ENCODE assay signal across 15 cellular contexts in the genomic region with DNA sequence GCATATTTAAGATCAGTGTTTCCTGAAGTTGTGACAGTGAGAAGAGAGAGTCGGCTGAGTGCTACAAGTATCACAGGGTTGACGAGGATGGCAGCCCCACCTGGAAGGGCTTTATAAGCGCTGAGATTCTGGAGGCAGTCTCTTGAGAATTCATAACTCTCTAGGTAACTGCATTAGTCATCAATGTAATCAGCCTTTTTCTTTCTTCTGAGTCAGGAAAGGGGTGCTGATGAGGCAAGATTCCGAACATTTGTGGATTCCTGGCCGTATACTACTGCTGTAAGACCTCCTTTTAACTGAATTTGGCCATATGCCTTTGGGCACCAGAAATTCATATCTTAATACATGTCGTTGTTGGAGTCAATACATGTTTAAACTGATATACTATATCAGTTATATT. TPM values are rescaled to one million over a fixed set of nuclear protein-coding genes. Genes with fewer than 3 reads are reported as not detected.
DNase-seq lines count a peak whose midpoint lies in the region; ATAC-seq, FAIRE-seq and TF ChIP-seq lines count a peak whose summit lies in the region.
"Had no signal": no experiment of that assay in that cellular context is flagged by ENCODE, and none has a peak within 500 bp of the region (broad histone marks: within the 10 kb centered on the region; RNA-seq: fewer than 3 reads in every experiment).

No MANE protein-coding gene starts in this region.

- H3K4me3 Mint-ChIP-seq in MCF 10A (ENCODE audit: unreplicated experiment) = no peak overlapping the region

- POLR2A ChIA-PET in MCF 10A (lab: Yijun Ruan, JAX) = interaction anchor here (0.8 to 1.5 kb wide), 9 partner anchors 29 to 128 kb away, joined by 3 to 8 read pairs (median 4); a partner anchor contains a TSS

- H3K27ac Mint-ChIP-seq in MCF 10A (ENCODE audit: low read depth, unreplicated experiment) = no peak overlapping the region

- no peak overlapping the region for H3K27ac ChIP-seq in breast epithelium
- no peak overlapping the region for H3K27ac ChIP-seq in esophagus muscularis mucosa (replicated peaks in 1 of 4)
- H3K27ac ChIP-seq: 22Rv1; BLaER1 treated with 17β-estradiol and CSF1 and Interleukin-3, amounts not matched to agents 10 nM and 100 nM; SK-N-MC had no signal

- H3K4me3 ChIP-seq in breast epithelium (no peak overlapping the region), adipocyte (ENCODE audit: low read length) (no peak overlapping the region), epithelial cell of esophagus (ENCODE audit: low read length) (no peak overlapping the region), esophagus muscularis mucosa (no peak overlapping the region)
- H3K4me3 ChIP-seq: BLaER1 treated with 17β-estradiol and CSF1 and Interleukin-3, amounts not matched to agents 10 nM and 100 nM; SK-N-MC had no signal

- DNase-seq in MCF 10A (ENCODE audit: unreplicated experiment) (peak; percentile 38), breast epithelium (ENCODE audit: low spot score in 2 of 2) (no peak), adipocyte (ENCODE audit: low read depth) (peak; percentile 5), epithelial cell of esophagus (ENCODE audit: low read depth) (peak; percentile 79), urothelium cell line (ENCODE audit: low spot score) (peak; percentile 42), MV-4-11 (lab: John Stamatoyannopoulos, UW) (no peak), esophagus muscularis mucosa (ENCODE audit: extremely low spot score) (no peak)
- DNase-seq: NCI-H1436 treated with DMSO at 0.1 percent for 48 hours, NCI-H2081 treated with DMSO at 0.1 percent for 48 hours, NCI-H526 had no signal

- no peaks in the 10 kb centered on the region for H3K9me3 ChIP-seq in breast epithelium
- no peaks in the 10 kb centered on the region for H3K9me3 ChIP-seq in adipocyte (ENCODE audit: control insufficient read depth, low read length)
- no peaks in the 10 kb centered on the region for H3K9me3 ChIP-seq in esophagus muscularis mucosa
- H3K9me3 ChIP-seq: BLaER1 treated with 17β-estradiol and CSF1 and Interleukin-3, amounts not matched to agents 10 nM and 100 nM had no signal

- H3K36me3 ChIP-seq in breast epithelium (no peaks in the 10 kb centered on the region), adipocyte (ENCODE audit: control insufficient read depth, insufficient read depth, low read length, severe bottlenecking) (no peaks in the 10 kb centered on the region), esophagus muscularis mucosa (no peaks in the 10 kb centered on the region)
- H3K36me3 ChIP-seq: BLaER1 treated with 17β-estradiol and CSF1 and Interleukin-3, amounts not matched to agents 10 nM and 100 nM had no signal

- H3K4me1 ChIP-seq in breast epithelium = no peaks in the 10 kb centered on the region
- no peaks in the 10 kb centered on the region for H3K4me1 ChIP-seq in adipocyte (ENCODE audit: control insufficient read depth, insufficient read depth, low read length)
- no peaks in the 10 kb centered on the region for H3K4me1 ChIP-seq in esophagus muscularis mucosa
- H3K4me1 ChIP-seq: BLaER1 treated with 17β-estradiol and CSF1 and Interleukin-3, amounts not matched to agents 10 nM and 100 nM had no signal

- H3K9ac ChIP-seq in adipocyte (ENCODE audit: low read length) = no peak overlapping the region
- H3K9ac ChIP-seq: BLaER1 treated with 17β-estradiol and CSF1 and Interleukin-3, amounts not matched to agents 10 nM and 100 nM had no signal

- H3K27me3 ChIP-seq in breast epithelium (no peaks in the 10 kb centered on the region), adipocyte (replicated peaks; ENCODE audit: control insufficient read depth, insufficient read depth, low read length) (no peaks in the 10 kb centered on the region), esophagus muscularis mucosa (peaks cover 0 to 10% (median 0%) of the 10 kb centered on the region in 4 donors)
- H3K27me3 ChIP-seq: BLaER1 treated with 17β-estradiol and CSF1 and Interleukin-3, amounts not matched to agents 10 nM and 100 nM had no signal

- H3K9me3 Mint-ChIP-seq in MCF 10A (ENCODE audit: unreplicated experiment) = no peaks in the 10 kb centered on the region

- CTCF ChIA-PET in MCF 10A (lab: Yijun Ruan, JAX) = interaction anchor here (0.8 to 26.6 kb wide), 7 partner anchors 10 to 78 kb away, joined by 3 to 751 read pairs (median 16); a partner anchor contains a TSS

- TF ChIP-seq CTCF in MCF 10A (IDR thresholded peaks at IDR 0.05; ENCODE audit: unreplicated experiment) (no peak), breast epithelium (IDR thresholded peaks at IDR 0.05) (no peak), epithelial cell of esophagus (IDR thresholded peaks at IDR 0.05; ENCODE audit: insufficient read depth, low read depth, low read length, missing control alignments) (no peak), esophagus muscularis mucosa (IDR thresholded peaks at IDR 0.05) (no peak)

- BruUV-seq in MCF 10A (replicated peaks; lab: Mats Ljungman, UMichigan) = no TSS peak

- no peak for ATAC-seq in GM19023 (IDR thresholded peaks at IDR 0.05; ENCODE audit: unreplicated experiment)
- ATAC-seq: HepG2 had no signal

- FAIRE-seq in urothelium cell line (lab: Jason Lieb, UNC) = no peak
- FAIRE-seq: HepG2 had no signal

- no peaks in the 10 kb centered on the region for H3K36me3 Mint-ChIP-seq in MCF 10A (ENCODE audit: insufficient read depth, unreplicated experiment)

- TF ChIP-seq POLR2A in breast epithelium (IDR thresholded peaks at IDR 0.05) = no peak
- no peak for TF ChIP-seq POLR2A in esophagus muscularis mucosa (IDR thresholded peaks at IDR 0.05; ENCODE audit: low read depth)

- H3K4me1 Mint-ChIP-seq in MCF 10A (ENCODE audit: insufficient read depth, unreplicated experiment) = peaks cover 6% of the 10 kb centered on the region

- H3K27me3 Mint-ChIP-seq in MCF 10A (ENCODE audit: insufficient read depth, unreplicated experiment) = peaks cover 17% of the 10 kb centered on the region

- 70% methylated on average over 6 of the region's 6 CpGs for WGBS in esophagus muscularis mucosa

- TF ChIP-seq EP300 in esophagus muscularis mucosa (IDR thresholded peaks at IDR 0.05) = no peak

- intact Hi-C loops in MCF 10A (cut with micrococcal nuclease) (no loop called here), breast epithelium (cut with DNase I; ENCODE audit: low total_unique reads) (no loop called here), esophagus muscularis mucosa (cut with DNase I) (no loop called here)

RNA-seq across cellular contexts. Expression of a gene that starts 6.6 kb away (rescaled TPM):
- total RNA-seq in MCF 10A (2022) (38.4 and 41.6 TPM in 2 replicates), breast epithelium (10 to 100 TPM; 24.6 to 31.5 (median 29.9) TPM), esophagus muscularis mucosa (10 to 100 TPM; 23.0 to 32.1 (median 27.2) TPM)

Comparison
In these comparisons a context has a peak if more than half of its experiments do, and no peak if none do; other contexts are left out.
1. DNase-seq: peak in MCF 10A (single experiment), adipocyte (single experiment), epithelial cell of esophagus (single experiment) and urothelium cell line (single experiment); none in breast epithelium (0 of 2), MV-4-11 (single experiment) and esophagus muscularis mucosa (single experiment).